In the genomic region with DNA sequence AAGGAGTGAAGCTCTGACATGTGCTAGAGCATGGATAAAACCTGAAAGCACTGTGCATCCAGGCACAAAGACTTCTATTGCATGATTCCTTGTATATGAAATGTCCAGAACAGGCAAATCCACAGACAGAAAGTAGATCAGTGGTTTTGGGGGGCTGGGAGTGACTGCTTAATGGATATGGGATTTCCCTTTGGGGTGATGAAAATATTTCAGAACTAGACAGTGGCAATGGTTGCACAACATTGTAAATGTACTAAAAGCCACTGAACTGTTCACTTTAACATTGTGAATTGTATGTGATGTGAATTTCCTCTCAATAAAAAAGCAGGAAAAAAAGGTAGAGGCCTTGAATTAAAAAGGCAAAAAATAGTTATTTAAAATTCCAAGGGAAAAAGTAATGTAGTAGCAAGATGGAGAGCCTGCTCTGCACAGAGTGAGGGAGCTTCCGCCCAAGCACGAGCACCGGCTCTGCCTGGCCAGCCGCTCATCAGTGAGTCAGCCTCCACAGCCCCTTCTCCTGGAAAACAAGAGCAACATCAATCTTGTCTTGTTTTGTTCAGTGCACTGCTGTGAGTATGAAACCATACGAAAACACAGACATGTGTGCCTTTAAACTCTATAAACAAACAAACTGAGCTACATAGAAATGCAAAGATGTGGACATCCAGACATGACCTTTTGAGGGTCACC, we compare ENCODE assay signal across 15 cellular contexts.
DNase-seq lines count a peak whose midpoint lies in the region; ATAC-seq and TF ChIP-seq lines count a peak whose summit lies in the region.
"Had no signal": no experiment of that assay in that cellular context is flagged by ENCODE, and none has a peak within 500 bp of the region (broad histone marks: within the 10 kb centered on the region; RNA-seq: fewer than 3 reads in every experiment).

No MANE protein-coding gene starts in this region.

- 56% methylated on average over 5 of the region's 5 CpGs for WGBS in hepatocyte (ENCODE audit: low lambda C conversion rate, missing lambda C conversion rate)

- H3K79me2 ChIP-seq in hepatocyte, result no peaks in the 10 kb centered on the region
- H3K79me2 ChIP-seq: parathyroid adenoma had no signal

- H3K4me1 ChIP-seq in hepatocyte (ENCODE audit: insufficient read depth), result no peaks in the 10 kb centered on the region
- H3K4me1 ChIP-seq: colonic mucosa, parathyroid adenoma had no signal

- H4K20me1 ChIP-seq in hepatocyte (ENCODE audit: insufficient read depth, poor library complexity, severe bottlenecking), result no peaks in the 10 kb centered on the region

- DNase-seq in ACHN (peak; percentile 1), HK-2 (ENCODE audit: unreplicated experiment) (peak; percentile 15), astrocyte of the cerebellum (ENCODE audit: low read depth) (peak; percentile 8), hepatocyte (ENCODE audit: low spot score) (peak; percentile 44), NCI-H1694 treated with DMSO at 0.1 percent for 48 hours (lab: John Stamatoyannopoulos, UW) (no peak), NCI-H446 (lab: John Stamatoyannopoulos, UW) (no peak), DMS153 treated with DMSO at 0.1 percent for 48 hours (lab: John Stamatoyannopoulos, UW; ENCODE audit: unreplicated experiment) (no peak)
- DNase-seq in activated CD8-positive, alpha-beta memory T cell treated with anti-CD3 and anti-CD28 coated beads, Interleukin-2, amount 10 ng/mL, durations not matched to agents 7 days and 5 days, result no peak
- DNase-seq: colonic mucosa; NCI-H1105; NCI-H446 treated with DMSO at 0.1 percent for 48 hours; OCI-M1; stimulated activated CD4-positive, alpha-beta T cell treated with anti-CD3 and anti-CD28 coated beads, Interleukin-15, amount 100 ng/mL, for 24 hours had no signal

- in situ Hi-C loops in ACHN (cut with HindIII; ENCODE audit: low pct_ligation_motif_present, low pct_unique_long_range_greater_than_20kb, low sequenced_read_pairs) (no loop called here), astrocyte of the cerebellum (cut with HindIII; ENCODE audit: low sequenced_read_pairs) (no loop called here)

- no peaks in the 10 kb centered on the region for H3K9me3 Mint-ChIP-seq in activated CD8-positive, alpha-beta memory T cell treated with anti-CD3 and anti-CD28 coated beads, Interleukin-2, amount 10 ng/mL, durations not matched to agents 7 days and 5 days (ENCODE audit: low read depth)

- no peaks in the 10 kb centered on the region for H3K27me3 ChIP-seq in hepatocyte
- H3K27me3 ChIP-seq: colonic mucosa had no signal

- H3K4me1 Mint-ChIP-seq in activated CD8-positive, alpha-beta memory T cell treated with anti-CD3 and anti-CD28 coated beads, Interleukin-2, amount 10 ng/mL, durations not matched to agents 7 days and 5 days, result no peaks in the 10 kb centered on the region
- H3K4me1 Mint-ChIP-seq: activated naive CD4-positive, alpha-beta T cell treated with anti-CD3 and anti-CD28 coated beads, Interleukin-2, amount 50 U/mL, for 24 hours had no signal

- no peak overlapping the region for H3K27ac ChIP-seq in hepatocyte
- H3K27ac ChIP-seq: colonic mucosa, parathyroid adenoma had no signal

- no peak overlapping the region for H3K27ac Mint-ChIP-seq in activated CD8-positive, alpha-beta memory T cell treated with anti-CD3 and anti-CD28 coated beads, Interleukin-2, amount 10 ng/mL, durations not matched to agents 7 days and 5 days
- H3K27ac Mint-ChIP-seq: activated naive CD4-positive, alpha-beta T cell treated with anti-CD3 and anti-CD28 coated beads, Interleukin-2, amount 50 U/mL, for 24 hours had no signal

- H2AFZ ChIP-seq in hepatocyte, result no peak overlapping the region
- H2AFZ ChIP-seq: parathyroid adenoma had no signal

- no peaks in the 10 kb centered on the region for H3K9me2 ChIP-seq in hepatocyte (replicated peaks; ENCODE audit: insufficient read depth)

- H3K4me2 ChIP-seq in hepatocyte, result no peak overlapping the region

- CTCF ChIA-PET in activated CD8-positive, alpha-beta memory T cell treated with anti-CD3 and anti-CD28 coated beads, Interleukin-2, amount 10 ng/mL, durations not matched to agents 7 days and 5 days (lab: Charles Lee), result no interaction called here

- H3K9me3 ChIP-seq in hepatocyte (ENCODE audit: low read depth), result no peaks in the 10 kb centered on the region
- H3K9me3 ChIP-seq: colonic mucosa had no signal

- H3K36me3 Mint-ChIP-seq in activated CD8-positive, alpha-beta memory T cell treated with anti-CD3 and anti-CD28 coated beads, Interleukin-2, amount 10 ng/mL, durations not matched to agents 7 days and 5 days, result no peaks in the 10 kb centered on the region
- H3K36me3 Mint-ChIP-seq: activated naive CD4-positive, alpha-beta T cell treated with anti-CD3 and anti-CD28 coated beads, Interleukin-2, amount 50 U/mL, for 24 hours had no signal

- no peaks in the 10 kb centered on the region for H3K36me3 ChIP-seq in hepatocyte (replicated peaks; ENCODE audit: insufficient read depth, low read depth)
- H3K36me3 ChIP-seq: colonic mucosa had no signal

- H3K4me3 Mint-ChIP-seq in activated CD8-positive, alpha-beta memory T cell treated with anti-CD3 and anti-CD28 coated beads, Interleukin-2, amount 10 ng/mL, durations not matched to agents 7 days and 5 days, result no peak overlapping the region
- H3K4me3 Mint-ChIP-seq: activated naive CD4-positive, alpha-beta T cell treated with anti-CD3 and anti-CD28 coated beads, Interleukin-2, amount 50 U/mL, for 24 hours had no signal

- TF ChIP-seq CTCF in astrocyte of the cerebellum (IDR thresholded peaks at IDR 0.05; ENCODE audit: low read depth, low read length, missing control alignments) (no peak), hepatocyte (IDR thresholded peaks at IDR 0.05; ENCODE audit: poor library complexity) (no peak)

- H3K4me3 ChIP-seq in astrocyte of the cerebellum (ENCODE audit: low read depth, low read length), result no peak overlapping the region
- H3K4me3 ChIP-seq in hepatocyte, result no peak overlapping the region
- H3K4me3 ChIP-seq: colonic mucosa had no signal

- H3K27me3 Mint-ChIP-seq in activated CD8-positive, alpha-beta memory T cell treated with anti-CD3 and anti-CD28 coated beads, Interleukin-2, amount 10 ng/mL, durations not matched to agents 7 days and 5 days, result peaks cover 21% of the 10 kb centered on the region

- no peak for ATAC-seq in activated CD8-positive, alpha-beta memory T cell treated with anti-CD3 and anti-CD28 coated beads, Interleukin-2, amount 10 ng/mL, durations not matched to agents 7 days and 5 days

Comparison
In these comparisons a context has a peak if more than half of its experiments do, and no peak if none do; other contexts are left out.
1. DNase-seq: peak in ACHN (single experiment), HK-2 (single experiment), astrocyte of the cerebellum (single experiment) and hepatocyte (single experiment); none in NCI-H1694 treated with DMSO at 0.1 percent for 48 hours (single experiment), NCI-H446 (0 of 2), activated CD8-positive, alpha-beta memory T cell treated with anti-CD3 and anti-CD28 coated beads, Interleukin-2, amount 10 ng/mL, durations not matched to agents 7 days and 5 days (single experiment) and DMS153 treated with DMSO at 0.1 percent for 48 hours (single experiment).